ENCODE assay signal across 1 cellular context in the genomic region with DNA sequence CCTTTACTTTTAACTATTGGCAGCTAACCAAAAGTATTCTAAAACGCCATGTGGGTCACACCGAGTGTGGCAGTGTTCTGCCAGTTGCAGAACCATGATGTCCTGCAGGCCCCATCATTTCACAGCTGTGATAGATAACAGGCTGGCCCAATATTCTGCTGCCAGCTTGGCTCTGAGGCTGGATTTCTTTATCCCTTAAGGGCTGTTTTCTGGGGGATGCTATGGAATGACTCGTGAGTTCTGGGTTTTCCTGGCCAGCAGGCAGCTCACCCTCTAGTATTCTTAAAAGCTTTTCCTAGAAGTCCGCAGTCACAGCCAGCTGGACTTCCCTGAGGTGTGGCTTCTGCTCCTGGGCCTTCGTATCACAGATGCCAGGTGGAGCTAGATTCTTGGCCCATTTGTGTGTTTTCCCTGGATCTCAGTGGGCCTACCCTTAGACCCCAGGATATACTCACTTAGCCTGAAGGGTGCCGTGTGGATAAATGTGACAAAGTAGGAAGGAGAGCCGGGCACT.
TF ChIP-seq lines count a peak whose summit lies in the region.

No MANE protein-coding gene starts in this region.

TF ChIP-seq in SK-N-SH treated with all-trans-retinoic acid at 6 μM for 48 hours, 23 proteins besides CTCF, POLR2A, EP300 and RAD21 (continued from another document):
- TF ChIP-seq, protein P1, sequence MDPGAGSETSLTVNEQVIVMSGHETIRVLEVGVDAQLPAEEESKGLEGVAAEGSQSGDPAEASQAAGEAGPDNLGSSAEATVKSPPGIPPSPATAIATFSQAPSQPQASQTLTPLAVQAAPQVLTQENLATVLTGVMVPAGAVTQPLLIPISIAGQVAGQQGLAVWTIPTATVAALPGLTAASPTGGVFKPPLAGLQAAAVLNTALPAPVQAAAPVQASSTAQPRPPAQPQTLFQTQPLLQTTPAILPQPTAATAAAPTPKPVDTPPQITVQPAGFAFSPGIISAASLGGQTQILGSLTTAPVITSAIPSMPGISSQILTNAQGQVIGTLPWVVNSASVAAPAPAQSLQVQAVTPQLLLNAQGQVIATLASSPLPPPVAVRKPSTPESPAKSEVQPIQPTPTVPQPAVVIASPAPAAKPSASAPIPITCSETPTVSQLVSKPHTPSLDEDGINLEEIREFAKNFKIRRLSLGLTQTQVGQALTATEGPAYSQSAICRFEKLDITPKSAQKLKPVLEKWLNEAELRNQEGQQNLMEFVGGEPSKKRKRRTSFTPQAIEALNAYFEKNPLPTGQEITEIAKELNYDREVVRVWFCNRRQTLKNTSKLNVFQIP (CRISPR knock-in tag; IDR thresholded peaks at IDR 0.05; ENCODE audit: borderline replicate concordance, low read depth) = no peak
